ENCODE assay signal across 8 cellular contexts in genomic region chr1:147084273-147085096, GRCh38.
A peak's percentile ranks its signal among the peaks of the same experiment; 100 is the strongest.
DNase-seq lines count a peak whose midpoint lies in the region; ATAC-seq, FAIRE-seq and TF ChIP-seq lines count a peak whose summit lies in the region.

No MANE protein-coding gene starts in this region.

- H3K4me3 ChIP-seq in Karpas-422 (ENCODE audit: low read length) (peak overlapping the region; percentile 69), adrenal gland (peak overlapping the region in 3 of 4 donors; percentile 22 to 71 (median 34)), right cardiac atrium (ENCODE audit: low read length) (peak overlapping the region; percentile 25)

- H3K79me2 ChIP-seq in Karpas-422 (ENCODE audit: low read length): no peaks in the 10 kb centered on the region

- H2AFZ ChIP-seq in Karpas-422 (ENCODE audit: low read length): peak overlapping the region; percentile 74; the same call in 1 of the 2 replicates

- TF ChIP-seq CTCF in adrenal gland (IDR thresholded peaks at IDR 0.05): no peak

- peak; percentile 9 for FAIRE-seq in urothelium cell line (lab: Jason Lieb, UNC)

- H3K27me3 ChIP-seq in Karpas-422 (ENCODE audit: low read length): no peaks in the 10 kb centered on the region
- peaks cover 42% of the 10 kb centered on the region for H3K27me3 ChIP-seq in adrenal gland
- no peaks in the 10 kb centered on the region for H3K27me3 ChIP-seq in right cardiac atrium (ENCODE audit: control insufficient read depth, insufficient read depth)

- no peaks in the 10 kb centered on the region for H3K9me3 ChIP-seq in Karpas-422 (ENCODE audit: low read length)
- no peaks in the 10 kb centered on the region for H3K9me3 ChIP-seq in adrenal gland (replicated peaks in 1 of 3)
- H3K9me3 ChIP-seq in right cardiac atrium (ENCODE audit: control insufficient read depth, low read length): no peaks in the 10 kb centered on the region

- no peak overlapping the region for H3K27ac ChIP-seq in Karpas-422 (ENCODE audit: low read length)
- H3K27ac ChIP-seq in adrenal gland: peak overlapping the region in 2 of 5 donors; percentile 41 to 81
- H3K27ac ChIP-seq in right cardiac atrium (ENCODE audit: low read length): no peak overlapping the region

- H3K4me2 ChIP-seq in Karpas-422 (ENCODE audit: low read depth, low read length, poor library complexity, severe bottlenecking): peak overlapping the region; percentile 72

- intact Hi-C loops in adrenal gland (cut with DNase I): no loop called here
- intact Hi-C loops in right cardiac atrium (cut with DNase I): no loop called here

- TF ChIP-seq POLR2A in adrenal gland (IDR thresholded peaks at IDR 0.05): peak in 1 of 2 donors; percentile 36

- peak overlapping the region; percentile 75 for H3K9ac ChIP-seq in Karpas-422 (ENCODE audit: low read length)

- ATAC-seq in GM21529 (IDR thresholded peaks at IDR 0.05; ENCODE audit: unreplicated experiment) (peak; percentile 64), SK-N-SH treated with all-trans-retinoic acid at 6 μM for 48 hours (peak; percentile 91), right cardiac atrium (peak; percentile 94 to 98)

- DNase-seq in DMS153 (lab: John Stamatoyannopoulos, UW) (peak; percentile 96), Karpas-422 (peak; percentile 87), adrenal gland (peak; percentile 73 to 92 (median 74)), right cardiac atrium (peak; percentile 76 to 80 (median 77)), pulmonary artery endothelial cell (ENCODE audit: low read depth, low spot score) (peak; percentile 20), urothelium cell line (ENCODE audit: low spot score) (peak; percentile 14)

- no peaks in the 10 kb centered on the region for H4K20me1 ChIP-seq in Karpas-422 (ENCODE audit: insufficient read depth, low read depth, low read length)

- 0 to 1% (median 1%) methylated on average over 38 to 51 of the region's 51 CpGs for WGBS in adrenal gland, 4 donors
- under 1% methylated on average over 51 of the region's 51 CpGs for WGBS in right cardiac atrium

- H3K4me1 ChIP-seq in Karpas-422 (ENCODE audit: low read length) (peaks cover 13% of the 10 kb centered on the region), adrenal gland (replicated peaks in 1 of 2) (peaks cover 5 to 8% of the 10 kb centered on the region in 2 donors), right cardiac atrium (ENCODE audit: control insufficient read depth, insufficient read depth, low read length) (no peaks in the 10 kb centered on the region)

- no peaks in the 10 kb centered on the region for H3K9me2 ChIP-seq in Karpas-422 (replicated peaks; ENCODE audit: insufficient read depth, low read length)

- H3K36me3 ChIP-seq in Karpas-422 (ENCODE audit: insufficient read depth, low read length) (no peaks in the 10 kb centered on the region), adrenal gland (replicated peaks in 1 of 2) (no peaks in the 10 kb centered on the region)

TF ChIP-seq in SK-N-SH treated with all-trans-retinoic acid at 6 μM for 48 hours, 23 proteins besides CTCF, POLR2A, EP300 and RAD21 (continues in another document):
- peak; percentile 91 for TF ChIP-seq ESRRG (CRISPR knock-in tag; IDR thresholded peaks at IDR 0.05)
- 0 out of 2 replicates have a peak, but pooled peaks have one; percentile 34 for TF ChIP-seq OSR1 (CRISPR knock-in tag; IDR thresholded peaks at IDR 0.05)
- TF ChIP-seq RARB (CRISPR knock-in tag; IDR thresholded peaks at IDR 0.05): no peak
- no peak for TF ChIP-seq ISL1 (CRISPR knock-in tag; IDR thresholded peaks at IDR 0.05)
- TF ChIP-seq ZFP3 (CRISPR knock-in tag; IDR thresholded peaks at IDR 0.05): no peak
- peak; percentile 77; the same call in 1 of the 2 replicates for TF ChIP-seq ZC3H10 (CRISPR knock-in tag; IDR thresholded peaks at IDR 0.05)
- no peak for TF ChIP-seq BACH2 (CRISPR knock-in tag; IDR thresholded peaks at IDR 0.05; ENCODE audit: borderline replicate concordance)
- TF ChIP-seq CREB5 (CRISPR knock-in tag; IDR thresholded peaks at IDR 0.05; ENCODE audit: low read depth): peak; percentile 70; the same call in 1 of the 2 replicates
- TF ChIP-seq ZNF8 (CRISPR knock-in tag; IDR thresholded peaks at IDR 0.05): no peak
- no peak for TF ChIP-seq TSHZ2 (CRISPR knock-in tag; IDR thresholded peaks at IDR 0.05)
- peak; percentile 93 for TF ChIP-seq PATZ1 (CRISPR knock-in tag; IDR thresholded peaks at IDR 0.05; ENCODE audit: borderline replicate concordance)
- TF ChIP-seq GLIS3 (CRISPR knock-in tag; IDR thresholded peaks at IDR 0.05): peak; percentile 97
- TF ChIP-seq TCF4 (CRISPR knock-in tag; IDR thresholded peaks at IDR 0.05; ENCODE audit: borderline replicate concordance): no peak
- TF ChIP-seq PPARA (CRISPR knock-in tag; IDR thresholded peaks at IDR 0.05; ENCODE audit: borderline replicate concordance): no peak
- TF ChIP-seq POU6F1 (CRISPR knock-in tag; IDR thresholded peaks at IDR 0.05; ENCODE audit: borderline replicate concordance, low read depth): 0 out of 2 replicates have a peak, but pooled peaks have one; percentile 20
- peak; percentile 81; the same call in 1 of the 2 replicates for TF ChIP-seq ARNTL (CRISPR knock-in tag; IDR thresholded peaks at IDR 0.05; ENCODE audit: borderline replicate concordance, low read depth)
- TF ChIP-seq SNAI2 (CRISPR knock-in tag; IDR thresholded peaks at IDR 0.05): no peak
- TF ChIP-seq ZNF565 (CRISPR knock-in tag; conservative IDR thresholded peaks at IDR 0.05; ENCODE audit: low read depth): no peak
- no peak for TF ChIP-seq ZNF70 (CRISPR knock-in tag; IDR thresholded peaks at IDR 0.05)
- TF ChIP-seq TOX (CRISPR knock-in tag; IDR thresholded peaks at IDR 0.05; ENCODE audit: borderline replicate concordance): peak; percentile 89
- no peak for TF ChIP-seq CSDC2 (CRISPR knock-in tag; IDR thresholded peaks at IDR 0.05)
- peak; percentile 3; the same call in 1 of the 2 replicates for TF ChIP-seq ZFP30 (CRISPR knock-in tag; IDR thresholded peaks at IDR 0.05)

Comparison
In these comparisons a context has a peak if more than half of its experiments do, and no peak if none do; other contexts are left out.
1. DNase-seq: peak in every context shown above with its lines; median percentile 96 in DMS153; 87 in Karpas-422; 77 in right cardiac atrium; 74 in adrenal gland; 20 in pulmonary artery endothelial cell; 14 in urothelium cell line.